ENCODE assay signal across 35 cellular contexts in the genomic region with DNA sequence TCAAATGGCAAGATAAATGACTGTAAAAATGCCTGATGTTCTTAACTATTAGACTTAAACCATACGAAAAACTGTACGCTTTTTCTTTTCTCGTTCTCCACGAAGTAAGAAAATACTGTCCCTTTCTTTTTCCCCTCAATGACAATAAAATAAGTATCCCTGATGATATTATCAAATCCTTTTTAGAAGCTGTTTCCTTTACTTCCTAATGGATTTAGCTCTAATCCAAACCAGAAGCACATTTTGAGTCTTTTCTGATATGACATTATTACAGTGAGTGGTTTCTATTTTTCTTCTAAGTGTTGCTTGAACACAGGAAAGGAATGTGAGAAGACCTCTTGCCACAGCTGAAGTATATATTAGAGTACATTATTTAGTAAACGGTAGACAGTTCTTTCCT. TPM values are rescaled to one million over a fixed set of nuclear protein-coding genes. Genes with fewer than 3 reads are reported as not detected.
A peak's percentile ranks its signal among the peaks of the same experiment; 100 is the strongest.
DNase-seq lines count a peak whose midpoint lies in the region; ATAC-seq, FAIRE-seq and TF ChIP-seq lines count a peak whose summit lies in the region.
"Had no signal": no experiment of that assay in that cellular context is flagged by ENCODE, and none has a peak within 500 bp of the region (broad histone marks: within the 10 kb centered on the region; RNA-seq: fewer than 3 reads in every experiment).

No MANE protein-coding gene starts in this region.

- H3K79me2 ChIP-seq in SK-N-SH (ENCODE audit: insufficient read depth) (no peaks in the 10 kb centered on the region), mesendoderm (ENCODE audit: control insufficient read depth, insufficient read depth, low read length) (no peaks in the 10 kb centered on the region)

- H3K18ac ChIP-seq in mesendoderm (ENCODE audit: low read length): no peak overlapping the region

- no peaks in the 10 kb centered on the region for H3K79me1 ChIP-seq in mesendoderm (ENCODE audit: low read length)

- H3K27me3 ChIP-seq in SK-N-SH (ENCODE audit: insufficient read depth) (no peaks in the 10 kb centered on the region), left lung (no peaks in the 10 kb centered on the region), mesendoderm (ENCODE audit: insufficient read depth, low read length, poor library complexity) (no peaks in the 10 kb centered on the region)
- H3K27me3 ChIP-seq: BE2C; BLaER1; BLaER1 treated with 17β-estradiol and CSF1 and Interleukin-3, amounts not matched to agents 10 nM and 100 nM had no signal

- no peak for ATAC-seq in SK-N-SH treated with all-trans-retinoic acid at 6 μM for 48 hours
- peak; percentile 65 for ATAC-seq in left lung
- ATAC-seq: A549; CD8-positive, alpha-beta T cell had no signal

- CTCF ChIA-PET in SK-N-SH (lab: Yijun Ruan, JAX): interaction anchor here (1.5 kb wide), 1 partner anchor 129 kb away, joined by 3 read pairs; no protein-coding TSS in a partner anchor
- CTCF ChIA-PET in MCF 10A (lab: Yijun Ruan, JAX): interaction anchor here (1.0 to 1.1 kb wide), 2 partner anchors 82 to 110 kb away, joined by 3 to 4 read pairs; no protein-coding TSS in a partner anchor

- no peak overlapping the region for H3K56ac ChIP-seq in mesendoderm (ENCODE audit: low read length)

- no peak overlapping the region for H2AFZ ChIP-seq in SK-N-SH (ENCODE audit: low read depth)

- H4K8ac ChIP-seq in mesendoderm (ENCODE audit: low read depth, low read length): no peak overlapping the region

- no peak overlapping the region for H3K27ac Mint-ChIP-seq in MCF 10A (ENCODE audit: low read depth, unreplicated experiment)
- H3K27ac Mint-ChIP-seq: B cell; CD14-positive monocyte; CD4-positive, alpha-beta memory T cell; CD4-positive, alpha-beta T cell; CD4-positive, CD25-positive, alpha-beta regulatory T cell; CD8-positive, alpha-beta memory T cell; CD8-positive, alpha-beta T cell had no signal

- WGBS in SK-N-SH (ENCODE audit: low lambda C conversion rate): 40% methylated on average over 5 of the region's 5 CpGs
- 100% methylated on average over 3 of the region's 5 CpGs for WGBS in mesendoderm (ENCODE audit: extremely low coverage, insufficient coverage, low lambda C conversion rate)

- H3K36me3 ChIP-seq in SK-N-SH (replicated peaks in 1 of 2; ENCODE audit: control insufficient read depth in 1 of 2, insufficient read depth in 2 of 2, low read length in 1 of 2) (no peaks in the 10 kb centered on the region), left lung (no peaks in the 10 kb centered on the region), mesendoderm (ENCODE audit: control insufficient read depth, insufficient read depth, low read length) (no peaks in the 10 kb centered on the region)
- H3K36me3 ChIP-seq: BE2C; BLaER1; BLaER1 treated with 17β-estradiol and CSF1 and Interleukin-3, amounts not matched to agents 10 nM and 100 nM had no signal

- no peak overlapping the region for H3K4me3 Mint-ChIP-seq in MCF 10A (ENCODE audit: unreplicated experiment)
- H3K4me3 Mint-ChIP-seq: B cell; CD14-positive monocyte; CD4-positive, alpha-beta memory T cell; CD4-positive, alpha-beta T cell; CD4-positive, CD25-positive, alpha-beta regulatory T cell; CD8-positive, alpha-beta memory T cell; CD8-positive, alpha-beta T cell had no signal

- no peak overlapping the region for H4K5ac ChIP-seq in mesendoderm (ENCODE audit: low read length)

- no peak overlapping the region for H3K4me3 ChIP-seq in SK-N-SH (ENCODE audit: low read depth in 2 of 2, low read length in 1 of 2)
- H3K4me3 ChIP-seq in left lung: no peak overlapping the region
- no peak overlapping the region for H3K4me3 ChIP-seq in mesendoderm (ENCODE audit: low read length)
- H3K4me3 ChIP-seq: A549; BLaER1; BLaER1 treated with 17β-estradiol and CSF1 and Interleukin-3, amounts not matched to agents 10 nM and 100 nM had no signal

- BruUV-seq in MCF 10A (replicated peaks; lab: Mats Ljungman, UMichigan): no TSS peak

- TF ChIP-seq CTCF in D721Med (IDR thresholded peaks at IDR 0.05; ENCODE audit: insufficient read depth, missing control alignments) (no peak), SK-N-SH (IDR thresholded peaks at IDR 0.05) (no peak), left lung (IDR thresholded peaks at IDR 0.05) (no peak), MCF 10A (IDR thresholded peaks at IDR 0.05; ENCODE audit: unreplicated experiment) (no peak)

- FAIRE-seq in D721Med (lab: Jason Lieb, UNC): peak; percentile 88
- FAIRE-seq: A549 had no signal

- no peak overlapping the region for H2BK120ac ChIP-seq in mesendoderm (ENCODE audit: low read depth, low read length)

- no peak overlapping the region for H3K23ac ChIP-seq in mesendoderm (ENCODE audit: low read length)

- H3K27ac ChIP-seq in SK-N-SH (ENCODE audit: low read depth in 2 of 2, low read length in 1 of 2) (no peak overlapping the region), left lung (no peak overlapping the region), mesendoderm (ENCODE audit: low read depth, low read length) (no peak overlapping the region)
- H3K27ac ChIP-seq: 22Rv1; A549; BLaER1; BLaER1 treated with 17β-estradiol and CSF1 and Interleukin-3, amounts not matched to agents 10 nM and 100 nM; C4-2B had no signal

- no peak overlapping the region for H3K4ac ChIP-seq in mesendoderm (ENCODE audit: low read depth, low read length)

- H3K9me2 ChIP-seq in SK-N-SH: no peaks in the 10 kb centered on the region

- DNase-seq in D721Med (ENCODE audit: insufficient read length, low spot score) (no peak), SK-N-SH (peak; percentile 3), left lung (no peak), D341Med (ENCODE audit: low spot score) (no peak), NK-92 (lab: John Stamatoyannopoulos, UW; ENCODE audit: unreplicated experiment) (no peak), mesendoderm (no peak), MCF 10A (ENCODE audit: unreplicated experiment) (no peak)
- DNase-seq: 8988T; ACHN; AML-193; BE2C; C1 segment of cervical spinal cord; Caco-2; Calu3; CD4-positive, alpha-beta memory T cell; CD4-positive, alpha-beta T cell; CD4-positive, CD25-positive, alpha-beta regulatory T cell; CD8-positive, alpha-beta memory T cell; CD8-positive, alpha-beta T cell; COR-L47; DMS 273 treated with DMSO at 0.1 percent for 48 hours; DMS153; DMS53; DMS79; DMS79 treated with DMSO at 0.1 percent for 48 hours; DND-41; EL had no signal

- H2BK15ac ChIP-seq in mesendoderm (replicated peaks; ENCODE audit: low read depth): no peak overlapping the region

- peaks cover 0 to 2% of the 10 kb centered on the region in 2 experiments; a peak in 1 of 4 replicates for H3K4me1 ChIP-seq in SK-N-SH (ENCODE audit: control insufficient read depth in 1 of 2, insufficient read depth in 2 of 2, low read depth in 1 of 2, low read length in 1 of 2)
- peaks cover 0 to 9% of the 10 kb centered on the region in 2 donors for H3K4me1 ChIP-seq in left lung
- H3K4me1 ChIP-seq in mesendoderm (ENCODE audit: control insufficient read depth, low read depth, low read length): no peaks in the 10 kb centered on the region
- H3K4me1 ChIP-seq: A549; BE2C; BLaER1; BLaER1 treated with 17β-estradiol and CSF1 and Interleukin-3, amounts not matched to agents 10 nM and 100 nM; Caco-2 had no signal

- H3K9ac ChIP-seq in SK-N-SH (no peak overlapping the region), mesendoderm (ENCODE audit: low read length) (no peak overlapping the region)
- H3K9ac ChIP-seq: BLaER1; BLaER1 treated with 17β-estradiol and CSF1 and Interleukin-3, amounts not matched to agents 10 nM and 100 nM had no signal

- intact Hi-C loops in left lung (cut with DNase I) (no loop called here), MCF 10A (cut with micrococcal nuclease) (no loop called here)

- H3K9me3 ChIP-seq in SK-N-SH (no peaks in the 10 kb centered on the region), left lung (no peaks in the 10 kb centered on the region)
- H3K9me3 ChIP-seq: A549; BE2C; BLaER1; BLaER1 treated with 17β-estradiol and CSF1 and Interleukin-3, amounts not matched to agents 10 nM and 100 nM; Caco-2 had no signal

- H4K20me1 ChIP-seq in SK-N-SH (ENCODE audit: insufficient read depth): no peaks in the 10 kb centered on the region
- H4K20me1 ChIP-seq: BLaER1; BLaER1 treated with 17β-estradiol and CSF1 and Interleukin-3, amounts not matched to agents 10 nM and 100 nM had no signal

- POLR2A ChIA-PET in SK-N-SH (lab: Yijun Ruan, JAX): no interaction called here
- POLR2A ChIA-PET in MCF 10A (lab: Yijun Ruan, JAX): no interaction called here

- peaks cover 9% of the 10 kb centered on the region for H3K27me3 Mint-ChIP-seq in MCF 10A (ENCODE audit: insufficient read depth, unreplicated experiment)
- H3K27me3 Mint-ChIP-seq: CD4-positive, alpha-beta T cell had no signal

- H3K36me3 Mint-ChIP-seq in MCF 10A (ENCODE audit: insufficient read depth, unreplicated experiment): no peaks in the 10 kb centered on the region
- H3K36me3 Mint-ChIP-seq: CD14-positive monocyte; CD4-positive, alpha-beta memory T cell; CD4-positive, CD25-positive, alpha-beta regulatory T cell; CD8-positive, alpha-beta memory T cell; CD8-positive, alpha-beta T cell had no signal

- H3F3A ChIP-seq in SK-N-SH (replicated peaks; ENCODE audit: insufficient read depth): no peaks in the 10 kb centered on the region

- no peaks in the 10 kb centered on the region for H3K9me3 Mint-ChIP-seq in MCF 10A (ENCODE audit: unreplicated experiment)
- H3K9me3 Mint-ChIP-seq: CD4-positive, alpha-beta T cell; CD8-positive, alpha-beta memory T cell; CD8-positive, alpha-beta T cell had no signal

- no peak overlapping the region for H2BK5ac ChIP-seq in mesendoderm (ENCODE audit: low read length)

- H3K4me1 Mint-ChIP-seq in MCF 10A (ENCODE audit: insufficient read depth, unreplicated experiment): peaks cover 7% of the 10 kb centered on the region
- H3K4me1 Mint-ChIP-seq: B cell; CD14-positive monocyte; CD4-positive, alpha-beta memory T cell; CD4-positive, CD25-positive, alpha-beta regulatory T cell; CD8-positive, alpha-beta memory T cell had no signal

- TF ChIP-seq RAD21 in SK-N-SH (IDR thresholded peaks at IDR 0.05; ENCODE audit: low read length): no peak

- no peak for TF ChIP-seq EP300 in SK-N-SH (IDR thresholded peaks at IDR 0.05; ENCODE audit: borderline replicate concordance in 1 of 2, low read depth in 1 of 2, low read length in 1 of 2)

- H3K4me2 ChIP-seq in SK-N-SH: no peak overlapping the region
- H3K4me2 ChIP-seq in mesendoderm (ENCODE audit: low read length): no peak overlapping the region
- H3K4me2 ChIP-seq: A549; BLaER1; BLaER1 treated with 17β-estradiol and CSF1 and Interleukin-3, amounts not matched to agents 10 nM and 100 nM had no signal

- no peak overlapping the region for H2AK5ac ChIP-seq in mesendoderm (ENCODE audit: low read length)

TF ChIP-seq in SK-N-SH, 30 proteins besides CTCF, POLR2A, EP300 and RAD21 (continues in another document):
- TF ChIP-seq TCF12 (IDR thresholded peaks at IDR 0.05): no peak
- TF ChIP-seq SIN3A (IDR thresholded peaks at IDR 0.05; ENCODE audit: borderline replicate concordance, low read depth, low read length): no peak

TF ChIP-seq in SK-N-SH treated with all-trans-retinoic acid at 6 μM for 48 hours, 23 proteins besides CTCF, POLR2A, EP300 and RAD21 (continues in another document):
- no peak for TF ChIP-seq ZNF565 (CRISPR knock-in tag; conservative IDR thresholded peaks at IDR 0.05; ENCODE audit: low read depth)
- TF ChIP-seq BACH2 (CRISPR knock-in tag; IDR thresholded peaks at IDR 0.05; ENCODE audit: borderline replicate concordance): no peak

RNA-seq across cellular contexts. Expression of a gene that starts 32.4 kb away (rescaled TPM):
- 0.43 and 0.89 TPM in 2 replicates for polyA plus RNA-seq in SK-N-SH (2012; rRNA removed)
- 0.54 and 0.64 TPM in 2 replicates for polyA plus RNA-seq in SK-N-SH (2012; cell fraction: cytosol; rRNA removed)
- 0.50 and 0.80 TPM in 2 replicates for polyA plus RNA-seq in SK-N-SH (2012; cell fraction: nucleus; rRNA removed)
- total RNA-seq in left lung (1 to 10 TPM; 6.8 to 7.7 TPM), MCF 10A (2022) (0.44 and 0.68 TPM in 2 replicates)
- 1.6 TPM for polyA plus RNA-seq in mesendoderm (2013, experiment 1 of 2)
- 1.5 TPM for polyA plus RNA-seq in mesendoderm (2013, experiment 2 of 2)
- polyA plus RNA-seq: CD14-positive monocyte had no signal
